1 cellular context compared by ENCODE assay signal in genomic region chr22:35410663-35411034, GRCh38.
TF ChIP-seq lines count a peak whose summit lies in the region.

No MANE protein-coding gene starts in this region.

TF ChIP-seq in SK-N-SH treated with all-trans-retinoic acid at 6 μM for 48 hours, 23 proteins besides CTCF, POLR2A, EP300 and RAD21 (continued from another document):
- TF ChIP-seq CSRNP3 (CRISPR knock-in tag; IDR thresholded peaks at IDR 0.05) (no peak), SNAI2 (CRISPR knock-in tag; IDR thresholded peaks at IDR 0.05) (no peak), OSR1 (CRISPR knock-in tag; IDR thresholded peaks at IDR 0.05) (no peak), TOX (CRISPR knock-in tag; IDR thresholded peaks at IDR 0.05; ENCODE audit: borderline replicate concordance) (no peak), ESRRG (CRISPR knock-in tag; IDR thresholded peaks at IDR 0.05) (no peak), POU6F1 (CRISPR knock-in tag; IDR thresholded peaks at IDR 0.05; ENCODE audit: borderline replicate concordance, low read depth) (no peak)
